In genomic region chr16:17117906-17118577, GRCh38 we compare ENCODE assay signal across 38 cellular contexts.
"Had no signal": no experiment of that assay in that cellular context is flagged by ENCODE, and none has a peak within 500 bp of the region (broad histone marks: within the 10 kb centered on the region; RNA-seq: fewer than 3 reads in every experiment).

No MANE protein-coding gene starts in this region.

- H3K4me1 Mint-ChIP-seq: activated B cell treated with CpG ODN at 0.5 μM for 24 hours; activated CD4-positive, alpha-beta T cell treated with anti-CD3 and anti-CD28 coated beads, Interleukin-2, amount 10 ng/mL, durations not matched to agents 24 days and 14 days; activated naive CD4-positive, alpha-beta T cell treated with anti-CD3 and anti-CD28 coated beads, Interleukin-2, amount 50 U/mL, for 24 hours; activated naive CD8-positive, alpha-beta T cell treated with anti-CD3 and anti-CD28 coated beads, Interleukin-2, amount 50 U/mL, for 24 hours; activated T-helper 17 cell treated with anti-CD3 and anti-CD28 coated beads, Interleukin-2, amount 50 U/mL, for 72 hours; brain had no signal

- H3K9me3 Mint-ChIP-seq: activated CD4-positive, alpha-beta memory T cell treated with anti-CD3 and anti-CD28 coated beads for 36 hours; activated CD4-positive, alpha-beta T cell treated with anti-CD3 and anti-CD28 coated beads, Interleukin-2, amount 10 ng/mL, durations not matched to agents 24 days and 14 days; activated CD8-positive, alpha-beta T cell treated with anti-CD3 and anti-CD28 coated beads for 36 hours; activated naive CD4-positive, alpha-beta T cell treated with anti-CD3 and anti-CD28 coated beads for 36 hours; activated naive CD4-positive, alpha-beta T cell treated with anti-CD3 and anti-CD28 coated beads, Interleukin-2, amount 50 U/mL, for 24 hours; activated naive CD8-positive, alpha-beta T cell treated with anti-CD3 and anti-CD28 coated beads, Interleukin-2, amount 10 ng/mL, durations not matched to agents 7 days and 5 days; activated naive CD8-positive, alpha-beta T cell treated with anti-CD3 and anti-CD28 coated beads, Interleukin-2, amount 50 U/mL, for 24 hours; activated T-cell treated with anti-CD3 and anti-CD28 coated beads, Interleukin-2, amount 50 U/mL, for 4 hours; activated T-cell treated with anti-CD3 and anti-CD28 coated beads, Interleukin-2, amount 50 U/mL, for 72 hours; activated T-helper 1 cell treated with anti-CD3 and anti-CD28 coated beads, Interleukin-12 subunit alpha, Interleukin-12 subunit beta, Interleukin-2, Interleukin-4 antibody, amounts not matched to agents 30 ng/mL and 10 ng/mL and 1 ng/mL, durations not matched to agents 14 hours and 24 hours and 36 hours; central memory CD8-positive, alpha-beta T cell; T-helper 1 cell treated with Interleukin-12 subunit alpha and Interleukin-12 subunit beta and Interleukin-4 antibody, amounts not matched to agents 30 μg/mL and 1 μg/mL, for 36 hours; T-helper 2 cell treated with Interferon-gamma antibody and Interleukin-4, amounts not matched to agents 5 μg/mL and 100 μg/mL, for 36 hours had no signal

- DNase-seq: activated B cell treated with CpG ODN at 0.5 μM for 24 hours; activated CD4-positive, alpha-beta memory T cell treated with anti-CD3 and anti-CD28 coated beads for 36 hours; activated CD4-positive, alpha-beta T cell treated with anti-CD3 and anti-CD28 coated beads for 4 hours; activated CD4-positive, alpha-beta T cell treated with anti-CD3 and anti-CD28 coated beads, Interleukin-2, amount 10 ng/mL, durations not matched to agents 24 days and 14 days; activated CD4-positive, alpha-beta T cell treated with anti-CD3 and anti-CD28 coated beads, Interleukin-2, amount 50 U/mL, for 1 hour; activated CD4-positive, alpha-beta T cell treated with anti-CD3 and anti-CD28 coated beads, Interleukin-2, amount 50 U/mL, for 4 hours; activated CD4-positive, CD25-positive, alpha-beta regulatory T cell treated with anti-CD3 and anti-CD28 coated beads, Interleukin-2, amount 50 U/mL, for 72 hours; activated CD8-positive, alpha-beta T cell treated with anti-CD3 and anti-CD28 coated beads for 36 hours; activated effector memory CD4-positive, alpha-beta T cell treated with anti-CD3 and anti-CD28 coated beads, Interleukin-2, amount 50 U/mL, for 16 hours; activated gamma-delta T cell treated with Interleukin-2 at 50 U/mL for 16 hours; activated naive CD4-positive, alpha-beta T cell; activated naive CD4-positive, alpha-beta T cell treated with anti-CD3 and anti-CD28 coated beads for 36 hours; activated naive CD8-positive, alpha-beta T cell treated with anti-CD3 and anti-CD28 coated beads, Interleukin-2, amount 10 ng/mL, durations not matched to agents 7 days and 5 days; activated naive CD8-positive, alpha-beta T cell treated with anti-CD3 and anti-CD28 coated beads, Interleukin-2, amount 50 U/mL, for 24 hours; activated T-cell treated with anti-CD3 and anti-CD28 coated beads for 4 hours; activated T-cell treated with anti-CD3 and anti-CD28 coated beads, Interleukin-2, amount 50 U/mL, for 1 hour; activated T-cell treated with anti-CD3 and anti-CD28 coated beads, Interleukin-2, amount 50 U/mL, for 4 hours; activated T-cell treated with anti-CD3 and anti-CD28 coated beads, Interleukin-2, amount 50 U/mL, for 72 hours; amygdala; anterior cingulate cortex; caudate nucleus; cerebellar nuclear complex; T-helper 1 cell; T-helper 2 cell; T-helper 9 cell had no signal

- H3K4me3 ChIP-seq: ascending aorta, cardiac muscle cell had no signal

- FAIRE-seq: bronchial epithelial cell, TTC549 had no signal

- H3K27ac Mint-ChIP-seq: activated B cell treated with CpG ODN at 0.5 μM for 24 hours; activated CD4-positive, alpha-beta memory T cell treated with anti-CD3 and anti-CD28 coated beads for 36 hours; activated CD4-positive, alpha-beta T cell treated with anti-CD3 and anti-CD28 coated beads, Interleukin-2, amount 10 ng/mL, durations not matched to agents 24 days and 14 days; activated CD8-positive, alpha-beta T cell treated with anti-CD3 and anti-CD28 coated beads for 36 hours; activated naive CD4-positive, alpha-beta T cell treated with anti-CD3 and anti-CD28 coated beads for 36 hours; activated naive CD8-positive, alpha-beta T cell; activated naive CD8-positive, alpha-beta T cell treated with anti-CD3 and anti-CD28 coated beads, Interleukin-2, amount 10 ng/mL, durations not matched to agents 7 days and 5 days; activated naive CD8-positive, alpha-beta T cell treated with anti-CD3 and anti-CD28 coated beads, Interleukin-2, amount 50 U/mL, for 24 hours; activated T-cell treated with anti-CD3 and anti-CD28 coated beads, Interleukin-2, amount 50 U/mL, for 72 hours; activated T-helper 1 cell treated with anti-CD3 and anti-CD28 coated beads, Interleukin-12 subunit alpha, Interleukin-12 subunit beta, Interleukin-2, Interleukin-4 antibody, amounts not matched to agents 30 ng/mL and 10 ng/mL and 1 ng/mL, durations not matched to agents 14 hours and 24 hours and 36 hours; T-helper 1 cell treated with Interleukin-12 subunit alpha and Interleukin-12 subunit beta and Interleukin-4 antibody, amounts not matched to agents 30 μg/mL and 1 μg/mL, for 36 hours; T-helper 2 cell treated with Interferon-gamma antibody and Interleukin-4, amounts not matched to agents 5 μg/mL and 100 μg/mL, for 36 hours had no signal

- H3K4me1 ChIP-seq: ascending aorta had no signal

- H3K4me3 Mint-ChIP-seq: activated B cell treated with CpG ODN at 0.5 μM for 24 hours; activated CD4-positive, alpha-beta memory T cell treated with anti-CD3 and anti-CD28 coated beads for 36 hours; activated CD4-positive, alpha-beta T cell treated with anti-CD3 and anti-CD28 coated beads, Interleukin-2, amount 10 ng/mL, durations not matched to agents 24 days and 14 days; activated CD8-positive, alpha-beta T cell treated with anti-CD3 and anti-CD28 coated beads for 36 hours; activated naive CD4-positive, alpha-beta T cell treated with anti-CD3 and anti-CD28 coated beads for 36 hours; activated naive CD4-positive, alpha-beta T cell treated with anti-CD3 and anti-CD28 coated beads, Interleukin-2, amount 50 U/mL, for 24 hours; activated naive CD8-positive, alpha-beta T cell; activated naive CD8-positive, alpha-beta T cell treated with anti-CD3 and anti-CD28 coated beads, Interleukin-2, amount 10 ng/mL, durations not matched to agents 7 days and 5 days; activated naive CD8-positive, alpha-beta T cell treated with anti-CD3 and anti-CD28 coated beads, Interleukin-2, amount 50 U/mL, for 24 hours; activated T-cell treated with anti-CD3 and anti-CD28 coated beads, Interleukin-2, amount 50 U/mL, for 4 hours; activated T-cell treated with anti-CD3 and anti-CD28 coated beads, Interleukin-2, amount 50 U/mL, for 72 hours; activated T-helper 1 cell treated with anti-CD3 and anti-CD28 coated beads, Interleukin-12 subunit alpha, Interleukin-12 subunit beta, Interleukin-2, Interleukin-4 antibody, amounts not matched to agents 30 ng/mL and 10 ng/mL and 1 ng/mL, durations not matched to agents 14 hours and 24 hours and 36 hours; activated T-helper 17 cell treated with anti-CD3 and anti-CD28 coated beads, Interleukin-2, amount 50 U/mL, for 72 hours; brain; central memory CD8-positive, alpha-beta T cell; T-helper 1 cell treated with Interleukin-12 subunit alpha and Interleukin-12 subunit beta and Interleukin-4 antibody, amounts not matched to agents 30 μg/mL and 1 μg/mL, for 36 hours; T-helper 2 cell treated with Interferon-gamma antibody and Interleukin-4, amounts not matched to agents 5 μg/mL and 100 μg/mL, for 36 hours had no signal

- ATAC-seq: activated CD8-positive, alpha-beta T cell treated with anti-CD3 and anti-CD28 coated beads for 36 hours; activated naive CD8-positive, alpha-beta T cell treated with anti-CD3 and anti-CD28 coated beads, Interleukin-2, amount 50 U/mL, for 24 hours; activated T-cell treated with anti-CD3 and anti-CD28 coated beads, Interleukin-2, amount 50 U/mL, for 4 hours; activated T-cell treated with anti-CD3 and anti-CD28 coated beads, Interleukin-2, amount 50 U/mL, for 72 hours; activated T-helper 17 cell treated with anti-CD3 and anti-CD28 coated beads, Interleukin-2, amount 50 U/mL, for 72 hours had no signal

- H3K27me3 ChIP-seq: ascending aorta, cardiac muscle cell had no signal

- H3K27ac ChIP-seq: ascending aorta, cardiac muscle cell, VCaP had no signal

- H3K36me3 ChIP-seq: cardiac muscle cell had no signal

- H3K27me3 Mint-ChIP-seq: activated B cell treated with CpG ODN at 0.5 μM for 24 hours; activated CD4-positive, alpha-beta memory T cell treated with anti-CD3 and anti-CD28 coated beads for 36 hours; activated CD4-positive, alpha-beta T cell treated with anti-CD3 and anti-CD28 coated beads, Interleukin-2, amount 10 ng/mL, durations not matched to agents 24 days and 14 days; activated CD8-positive, alpha-beta T cell treated with anti-CD3 and anti-CD28 coated beads for 36 hours; activated naive CD4-positive, alpha-beta T cell treated with anti-CD3 and anti-CD28 coated beads, Interleukin-2, amount 50 U/mL, for 24 hours; activated naive CD8-positive, alpha-beta T cell; activated naive CD8-positive, alpha-beta T cell treated with anti-CD3 and anti-CD28 coated beads, Interleukin-2, amount 10 ng/mL, durations not matched to agents 7 days and 5 days; activated naive CD8-positive, alpha-beta T cell treated with anti-CD3 and anti-CD28 coated beads, Interleukin-2, amount 50 U/mL, for 24 hours; activated T-helper 17 cell treated with anti-CD3 and anti-CD28 coated beads, Interleukin-2, amount 50 U/mL, for 72 hours; brain; central memory CD8-positive, alpha-beta T cell had no signal

- H3K9me3 ChIP-seq: ascending aorta had no signal
